ENCODE assay signal across 23 cellular contexts in genomic region chr15:42403389-42403788, GRCh38.
"Had no signal": no experiment of that assay in that cellular context is flagged by ENCODE, and none has a peak within 500 bp of the region (broad histone marks: within the 10 kb centered on the region; RNA-seq: fewer than 3 reads in every experiment).

No MANE protein-coding gene starts in this region.

- H3K27me3 ChIP-seq: esophagus muscularis mucosa, right lobe of liver, tibial artery, upper lobe of right lung had no signal

- ATAC-seq: activated CD4-positive, CD25-positive, alpha-beta regulatory T cell treated with anti-CD3 and anti-CD28 coated beads, Interleukin-2, amount 50 U/mL, for 24 hours; right lobe of liver; stimulated activated memory B cell treated with anti-CD40 and anti-IgM and Interleukin-4, amounts not matched to agents 10 μg/mL and 1 μg/mL and 100 μg/mL, for 72 hours; stimulated activated naive CD8-positive, alpha-beta T cell treated with anti-CD3 and anti-CD28 coated beads, Interleukin-15, amount 100 ng/mL, for 72 hours; T-helper 17 cell had no signal

- H3K27ac ChIP-seq: esophagus muscularis mucosa, left ventricle myocardium inferior, tibial artery, upper lobe of right lung, WERI-Rb-1 had no signal

- H3K9me3 ChIP-seq: esophagus muscularis mucosa, left ventricle myocardium inferior, right lobe of liver, tibial artery, upper lobe of right lung had no signal

- H3K36me3 ChIP-seq: WERI-Rb-1 had no signal

- H3K4me3 ChIP-seq: esophagus muscularis mucosa, left ventricle myocardium inferior, lung, right lobe of liver, skin epidermis, tibial artery, upper lobe of right lung had no signal

- H3K4me1 ChIP-seq: esophagus muscularis mucosa, left ventricle myocardium inferior, tibial artery, upper lobe of right lung had no signal

- DNase-seq: activated CD4-positive, alpha-beta T cell treated with anti-CD3 and anti-CD28 coated beads for 48 hours; activated CD4-positive, alpha-beta T cell treated with anti-CD3 and anti-CD28 coated beads, Interleukin-2, amount 50 U/mL, for 48 hours; activated effector memory CD4-positive, alpha-beta T cell treated with anti-CD3 and anti-CD28 coated beads, Interleukin-2, amount 50 U/mL, for 16 hours; activated naive CD4-positive, alpha-beta T cell treated with anti-CD3 and anti-CD28 coated beads for 36 hours; amniotic stem cell; central memory CD4-positive, alpha-beta T cell; effector CD4-positive, alpha-beta T cell; foreskin melanocyte; glutamatergic neuron; left ventricle myocardium inferior; right lobe of liver; stimulated activated CD4-positive, alpha-beta T cell treated with anti-CD3 and anti-CD28 coated beads, Interleukin-4, amount 100 ng/mL, for 24 hours; stimulated activated naive CD8-positive, alpha-beta T cell treated with anti-CD3 and anti-CD28 coated beads, Interleukin-15, amount 100 ng/mL, for 72 hours; T-helper 17 cell; T1000; tibial artery; upper lobe of right lung; WERI-Rb-1 had no signal
